In the genomic region with DNA sequence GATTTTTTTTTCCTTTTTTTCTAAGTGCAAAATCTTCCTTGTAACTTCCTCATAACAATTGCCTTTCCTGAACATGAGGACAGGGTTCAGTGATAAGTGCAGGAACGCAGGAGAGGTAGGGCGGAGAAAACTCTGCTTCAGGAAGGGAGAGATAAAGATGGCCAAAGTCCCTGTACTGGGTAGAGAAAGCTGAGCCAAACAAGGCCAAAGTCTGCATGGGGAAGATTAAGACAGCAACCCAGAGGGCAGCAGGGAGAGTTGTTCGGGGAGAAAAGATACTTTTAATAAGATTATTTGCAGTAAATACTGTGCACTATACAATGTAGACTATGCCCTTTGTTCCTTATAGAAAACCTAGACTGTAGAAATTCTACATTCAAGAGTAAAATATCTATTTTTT, we compare ENCODE assay signal across 2 cellular contexts.
TF ChIP-seq lines count a peak whose summit lies in the region.

No MANE protein-coding gene starts in this region.

TF ChIP-seq in endothelial cell of umbilical vein, 7 proteins besides CTCF, POLR2A, EP300 and RAD21:
- TF ChIP-seq GATA2 (IDR thresholded peaks at IDR 0.05; ENCODE audit: insufficient read depth, insufficient read length, low read depth, low read length) (no peak), JUN (IDR thresholded peaks at IDR 0.05; ENCODE audit: borderline replicate concordance, insufficient read depth, insufficient read length, low read depth) (no peak), FOS (IDR thresholded peaks at IDR 0.05; ENCODE audit: borderline replicate concordance, insufficient read depth, low read length) (no peak), EZH2 (IDR thresholded peaks at IDR 0.05; ENCODE audit: borderline replicate concordance, low read depth, low read length, severe bottlenecking) (no peak), POLR2AphosphoS5 (IDR thresholded peaks at IDR 0.05; ENCODE audit: insufficient read depth, low read depth, low read length) (no peak), MYC (IDR thresholded peaks at IDR 0.05; ENCODE audit: low read depth, low read length) (no peak), MAX (IDR thresholded peaks at IDR 0.05; ENCODE audit: insufficient read depth, insufficient read length) (no peak)

TF ChIP-seq in GM12891, 5 proteins besides CTCF, POLR2A, EP300 and RAD21:
- no peak for TF ChIP-seq POU2F2 (IDR thresholded peaks at IDR 0.05; ENCODE audit: low read depth, low read length)
- no peak for TF ChIP-seq PAX5 (IDR thresholded peaks at IDR 0.05; ENCODE audit: insufficient read depth, low read length, severe bottlenecking)
- TF ChIP-seq TAF1 (IDR thresholded peaks at IDR 0.05; ENCODE audit: low read depth, low read length): no peak
- no peak for TF ChIP-seq SPI1 (IDR thresholded peaks at IDR 0.05; ENCODE audit: low read depth, low read length)
- no peak for TF ChIP-seq POLR2AphosphoS5 (IDR thresholded peaks at IDR 0.05; ENCODE audit: low read depth, low read length)
TF ChIP-seq in GM12891: peak in this region for 0.
